10 cellular contexts compared by ENCODE assay signal in genomic region chr17:41308918-41309359, GRCh38. TPM values are rescaled to one million over a fixed set of nuclear protein-coding genes. Genes with fewer than 3 reads are reported as not detected.
A peak's percentile ranks its signal among the peaks of the same experiment; 100 is the strongest.
DNase-seq lines count a peak whose midpoint lies in the region; ATAC-seq, FAIRE-seq and TF ChIP-seq lines count a peak whose summit lies in the region.
"Had no signal": no experiment of that assay in that cellular context is flagged by ENCODE, and none has a peak within 500 bp of the region (broad histone marks: within the 10 kb centered on the region; RNA-seq: fewer than 3 reads in every experiment).

KRTAP16-1 (minus strand) TSS chr17:41309309; CDS start chr17:41309253, 56 bp downstream.

- peaks cover 0 to under 1% (median 0%) of the 10 kb centered on the region in 7 donors for H3K27me3 ChIP-seq in spleen (replicated peaks in 1 of 7)
- peaks cover 0 to 6% of the 10 kb centered on the region in 2 donors for H3K27me3 ChIP-seq in small intestine (ENCODE audit: control insufficient read depth in 2 of 2, insufficient read depth in 2 of 2, low read length in 2 of 2)
- H3K27me3 ChIP-seq in neural progenitor cell: no peaks in the 10 kb centered on the region

- H2AFZ ChIP-seq in neural progenitor cell (replicated peaks): no peak within 1 kb of the TSS

- no peak within 1 kb of the TSS for H3K9ac ChIP-seq in neural progenitor cell

- FAIRE-seq in small intestine (lab: Jason Lieb, UNC): no peak
- FAIRE-seq: G401.6 had no signal

- H3K27ac Mint-ChIP-seq in T-helper 17 cell (peak within 1 kb of the TSS; percentile 97), neural progenitor cell (no peak within 1 kb of the TSS)
- peak within 1 kb of the TSS; percentile 93 for H3K27ac Mint-ChIP-seq in activated naive CD4-positive, alpha-beta T cell treated with anti-CD3 and anti-CD28 coated beads, Interleukin-2, amount 50 U/mL, for 24 hours

- H3K9me3 ChIP-seq in T-helper 17 cell (ENCODE audit: control insufficient read depth, low read length, poor library complexity, severe bottlenecking): no peaks in the 10 kb centered on the region
- no peaks in the 10 kb centered on the region for H3K9me3 ChIP-seq in spleen
- no peaks in the 10 kb centered on the region for H3K9me3 ChIP-seq in small intestine (ENCODE audit: control insufficient read depth, low read depth)
- no peaks in the 10 kb centered on the region for H3K9me3 ChIP-seq in neural progenitor cell (ENCODE audit: low read depth)

- no peak within 1 kb of the TSS for H3K4me2 ChIP-seq in neural progenitor cell

- ATAC-seq in GM19463 (IDR thresholded peaks at IDR 0.05; ENCODE audit: unreplicated experiment) (peak; percentile 32), T-helper 17 cell (peak; percentile 48), GM18868 (IDR thresholded peaks at IDR 0.05; ENCODE audit: unreplicated experiment) (no peak)

- peak within 1 kb of the TSS; percentile 80 for H3K4me3 Mint-ChIP-seq in T-helper 17 cell
- H3K4me3 Mint-ChIP-seq in activated naive CD4-positive, alpha-beta T cell treated with anti-CD3 and anti-CD28 coated beads, Interleukin-2, amount 50 U/mL, for 24 hours: peak within 1 kb of the TSS; percentile 81
- H3K4me3 Mint-ChIP-seq in neural progenitor cell: no peak within 1 kb of the TSS

- no peaks in the 10 kb centered on the region for H3K36me3 Mint-ChIP-seq in T-helper 17 cell (ENCODE audit: low read depth)
- H3K36me3 Mint-ChIP-seq in activated naive CD4-positive, alpha-beta T cell treated with anti-CD3 and anti-CD28 coated beads, Interleukin-2, amount 50 U/mL, for 24 hours: peaks cover 2% of the 10 kb centered on the region
- H3K36me3 Mint-ChIP-seq in neural progenitor cell: no peaks in the 10 kb centered on the region

- intact Hi-C loops in spleen (cut with DNase I; ENCODE audit: low total_unique reads): no loop called here

- H3K27ac ChIP-seq in spleen: peak within 1 kb of the TSS; percentile 72 to 91 (median 81)
- H3K27ac ChIP-seq in small intestine (ENCODE audit: low read depth in 1 of 2, low read length in 1 of 2): peak within 1 kb of the TSS in 1 of 2 donors; percentile 65
- H3K27ac ChIP-seq in neural progenitor cell: no peak within 1 kb of the TSS

- H3K4me1 Mint-ChIP-seq in T-helper 17 cell: peaks cover 51% of the 10 kb centered on the region
- peaks cover 67% of the 10 kb centered on the region for H3K4me1 Mint-ChIP-seq in activated naive CD4-positive, alpha-beta T cell treated with anti-CD3 and anti-CD28 coated beads, Interleukin-2, amount 50 U/mL, for 24 hours
- H3K4me1 Mint-ChIP-seq in neural progenitor cell: no peaks in the 10 kb centered on the region

- H3K27me3 Mint-ChIP-seq in T-helper 17 cell: no peaks in the 10 kb centered on the region
- H3K27me3 Mint-ChIP-seq in activated naive CD4-positive, alpha-beta T cell treated with anti-CD3 and anti-CD28 coated beads, Interleukin-2, amount 50 U/mL, for 24 hours: no peaks in the 10 kb centered on the region
- H3K27me3 Mint-ChIP-seq in neural progenitor cell (ENCODE audit: insufficient read depth, low read depth): peaks cover 2% of the 10 kb centered on the region

- no peaks in the 10 kb centered on the region for H4K20me1 ChIP-seq in neural progenitor cell (ENCODE audit: low read depth)

- H3K36me3 ChIP-seq in spleen (no peaks in the 10 kb centered on the region), small intestine (ENCODE audit: control insufficient read depth in 2 of 2, insufficient read depth in 2 of 2, low read length in 2 of 2) (no peaks in the 10 kb centered on the region), neural progenitor cell (no peaks in the 10 kb centered on the region)

- H3K9me3 Mint-ChIP-seq in activated naive CD4-positive, alpha-beta T cell treated with anti-CD3 and anti-CD28 coated beads, Interleukin-2, amount 50 U/mL, for 24 hours: no peaks in the 10 kb centered on the region
- H3K9me3 Mint-ChIP-seq in neural progenitor cell: no peaks in the 10 kb centered on the region

- H3K79me2 ChIP-seq in neural progenitor cell (ENCODE audit: low read depth): no peaks in the 10 kb centered on the region

- H3K4me1 ChIP-seq in spleen (peaks cover 13 to 39% (median 27%) of the 10 kb centered on the region in 6 donors), small intestine (ENCODE audit: control insufficient read depth in 2 of 2, insufficient read depth in 1 of 2, low read depth in 1 of 2, low read length in 1 of 2) (no peaks in the 10 kb centered on the region), neural progenitor cell (peaks cover 3% of the 10 kb centered on the region)

- TF ChIP-seq POLR2A in spleen (IDR thresholded peaks at IDR 0.05): no peak

- H3F3A ChIP-seq in neural progenitor cell (ENCODE audit: low read depth): no peaks in the 10 kb centered on the region

- H3K4me3 ChIP-seq in spleen (peak within 1 kb of the TSS in 3 of 8 donors; percentile 7 to 47 (median 17)), small intestine (ENCODE audit: low read depth in 1 of 2, low read length in 2 of 2) (no peak within 1 kb of the TSS), neural progenitor cell (no peak within 1 kb of the TSS)

- WGBS in spleen, 5 donors: 25 to 36% (median 33%) methylated on average over 3 to 7 of the region's 7 CpGs
- 55 to 72% (median 65%) methylated on average over 7 of the region's 7 CpGs for WGBS in small intestine, 3 donors

- TF ChIP-seq CTCF in spleen (IDR thresholded peaks at IDR 0.05 in 8 of 11, conservative IDR thresholded peaks at IDR 0.05 in 3 of 11) (no peak), neural progenitor cell (IDR thresholded peaks at IDR 0.05) (no peak)

- DNase-seq in T-helper 17 cell (peak in 2 of 3 donors; percentile 31 to 44), spleen (peak; percentile 89), small intestine (no peak), neural progenitor cell (ENCODE audit: low spot score) (no peak), inferior parietal cortex (ENCODE audit: extremely low spot score) (no peak)
- DNase-seq: SW 1271 had no signal

RNA-seq across cellular contexts. Expression of gene KRTAP16-1, which starts in this region (rescaled TPM):
- under 1 TPM; 0.17 to 0.34 TPM for total RNA-seq in T-helper 17 cell
- total RNA-seq in spleen: not detected
- not detected for polyA plus RNA-seq in spleen
- polyA plus RNA-seq in small intestine: not detected
- total RNA-seq in neural progenitor cell (ENCODE audit: low replicate concordance): not detected in 2 replicates

Comparison
In these comparisons a context has a peak if more than half of its experiments do, and no peak if none do; other contexts are left out.
1. Peak in DNase-seq and ATAC-seq in T-helper 17 cell; RNA of the gene not detected or under 1 TPM.
2. Peak in DNase-seq and H3K27ac ChIP-seq in spleen; RNA of the gene not detected or under 1 TPM.